Comparison of ENCODE assay signal across 9 cellular contexts in genomic region chr1:23483327-23484252, GRCh38. TPM values are rescaled to one million over a fixed set of nuclear protein-coding genes. Genes with fewer than 3 reads are reported as not detected.
DNase-seq lines count a peak whose midpoint lies in the region; ATAC-seq, FAIRE-seq and TF ChIP-seq lines count a peak whose summit lies in the region.
"Had no signal": no experiment of that assay in that cellular context is flagged by ENCODE, and none has a peak within 500 bp of the region (broad histone marks: within the 10 kb centered on the region; RNA-seq: fewer than 3 reads in every experiment).

Gene ASAP3, minus strand, starts transcription at chr1:23484179. Its CDS starts 46 bp downstream, at chr1:23484133.

- H3K27me3 ChIP-seq in PC-9 (ENCODE audit: insufficient read depth, low read depth) (no peaks in the 10 kb centered on the region), bronchial epithelial cell (ENCODE audit: control insufficient read depth, insufficient read depth, low read length) (no peaks in the 10 kb centered on the region), keratinocyte (ENCODE audit: control insufficient read depth, extremely low read depth, insufficient read depth, low read length) (no peaks in the 10 kb centered on the region)

- DNase-seq in activated CD4-positive, alpha-beta T cell treated with anti-CD3 and anti-CD28 coated beads for 36 hours: no peak
- DNase-seq in activated CD4-positive, alpha-beta T cell treated with anti-CD3 and anti-CD28 coated beads for 1 hour: no peak
- peak in 1 of 2 experiments; percentile 12 for DNase-seq in PC-9
- no peak for DNase-seq in bronchial epithelial cell (ENCODE audit: low read depth)
- no peak for DNase-seq in keratinocyte (ENCODE audit: low read depth, low spot score)
- no peak for DNase-seq in stimulated activated effector memory CD8-positive, alpha-beta T cell treated with anti-CD3 and anti-CD28 coated beads, Interleukin-12 subunit alpha, Interleukin-12 subunit beta, amount 100 ng/mL, for 72 hours (ENCODE audit: low spot score in 2 of 2)
- DNase-seq in germinal center (ENCODE audit: low spot score): no peak
- no peak for DNase-seq in NCI-H226

- dilution Hi-C loops in keratinocyte (cut with MboI; ENCODE audit: extremely low pct_ligation_motif_present, low sequenced_read_pairs): no loop called here

- BruUV-seq in PC-9 (replicated peaks; lab: Mats Ljungman, UMichigan): no TSS peak

- intact Hi-C loops in activated CD4-positive, alpha-beta T cell treated with anti-CD3 and anti-CD28 coated beads for 36 hours (cut with DNase I, micrococcal nuclease): loop anchor here in 1 of 2 experiments (1.0 to 10.0 kb wide), 9 partner anchors 48 to 1029 kb away; partner anchors contain the start of genes E2F2, ELOA, HNRNPR and ID3
- intact Hi-C loops in PC-9 (cut with micrococcal nuclease; ENCODE audit: unreplicated experiment): loop anchor here (5.0 kb wide), 1 partner anchor 44 kb away; no protein-coding TSS in a partner anchor

- peak; percentile 43 for ATAC-seq in activated CD4-positive, alpha-beta T cell treated with anti-CD3 and anti-CD28 coated beads for 36 hours
- peak; percentile 65 for ATAC-seq in stimulated activated effector memory CD8-positive, alpha-beta T cell treated with anti-CD3 and anti-CD28 coated beads, Interleukin-12 subunit alpha, Interleukin-12 subunit beta, amount 100 ng/mL, for 72 hours

- peaks cover 18% of the 10 kb centered on the region for H3K27me3 Mint-ChIP-seq in activated CD4-positive, alpha-beta T cell treated with anti-CD3 and anti-CD28 coated beads for 36 hours

- peaks cover 20% of the 10 kb centered on the region for H3K4me1 Mint-ChIP-seq in activated CD4-positive, alpha-beta T cell treated with anti-CD3 and anti-CD28 coated beads for 36 hours
- peaks cover 22% of the 10 kb centered on the region for H3K4me1 Mint-ChIP-seq in stimulated activated effector memory CD8-positive, alpha-beta T cell treated with anti-CD3 and anti-CD28 coated beads, Interleukin-12 subunit alpha, Interleukin-12 subunit beta, amount 100 ng/mL, for 72 hours

- FAIRE-seq in bronchial epithelial cell (lab: Jason Lieb, UNC) (no peak), keratinocyte (lab: Jason Lieb, UNC) (peak; percentile 34)

- TF ChIP-seq CTCF in PC-9 (conservative IDR thresholded peaks at IDR 0.05): no peak
- peak; percentile 30 for TF ChIP-seq CTCF in bronchial epithelial cell (IDR thresholded peaks at IDR 0.05; ENCODE audit: insufficient read depth, low read length, severe bottlenecking)
- TF ChIP-seq CTCF in keratinocyte (optimal IDR thresholded peaks at IDR 0.05 in 1 of 3, IDR thresholded peaks at IDR 0.05 in 1 of 3, conservative IDR thresholded peaks at IDR 0.05 in 1 of 3; ENCODE audit: extremely low read depth in 1 of 3, insufficient read depth in 2 of 3, low read length in 3 of 3): peak in 1 of 3 experiments; percentile 33

- H3K27ac ChIP-seq in PC-9 (no peak within 1 kb of the TSS), keratinocyte (ENCODE audit: control insufficient read depth, insufficient read depth, low read length) (peak within 1 kb of the TSS; percentile 43)
- H3K27ac ChIP-seq: epithelial cell of prostate had no signal

- CTCF ChIA-PET in activated CD4-positive, alpha-beta T cell treated with anti-CD3 and anti-CD28 coated beads for 36 hours (lab: Charles Lee): interaction anchor here (0.7 to 4.3 kb wide), 4 partner anchors 13 to 296 kb away, joined by 3 to 48 read pairs (median 8); no protein-coding TSS in a partner anchor
- CTCF ChIA-PET in PC-9 (lab: Charles Lee): interaction anchor here (0.6 to 0.7 kb wide), 3 partner anchors 14 to 58 kb away, joined by 3 to 5 read pairs (median 4); no protein-coding TSS in a partner anchor

- peak within 1 kb of the TSS; percentile 33 for H3K27ac Mint-ChIP-seq in activated CD4-positive, alpha-beta T cell treated with anti-CD3 and anti-CD28 coated beads for 36 hours
- H3K27ac Mint-ChIP-seq in stimulated activated effector memory CD8-positive, alpha-beta T cell treated with anti-CD3 and anti-CD28 coated beads, Interleukin-12 subunit alpha, Interleukin-12 subunit beta, amount 100 ng/mL, for 72 hours: no peak within 1 kb of the TSS

- peak within 1 kb of the TSS; percentile 54 for H3K9ac ChIP-seq in keratinocyte (ENCODE audit: control insufficient read depth, extremely low read depth, insufficient read depth, low read length)

- H3K9me3 ChIP-seq in PC-9 (ENCODE audit: insufficient read depth, low read depth) (no peaks in the 10 kb centered on the region), keratinocyte (ENCODE audit: control insufficient read depth, low read depth, low read length) (no peaks in the 10 kb centered on the region)

- H3K4me3 Mint-ChIP-seq in activated CD4-positive, alpha-beta T cell treated with anti-CD3 and anti-CD28 coated beads for 36 hours: peak within 1 kb of the TSS; percentile 79
- H3K4me3 Mint-ChIP-seq in stimulated activated effector memory CD8-positive, alpha-beta T cell treated with anti-CD3 and anti-CD28 coated beads, Interleukin-12 subunit alpha, Interleukin-12 subunit beta, amount 100 ng/mL, for 72 hours: peak within 1 kb of the TSS; percentile 75

- H3K4me3 ChIP-seq in PC-9: peak within 1 kb of the TSS; percentile 61
- H3K4me3 ChIP-seq in bronchial epithelial cell (ENCODE audit: low read depth, low read length): peak within 1 kb of the TSS; percentile 55
- H3K4me3 ChIP-seq in keratinocyte (ENCODE audit: control insufficient read depth in 2 of 3, extremely low read depth in 1 of 3, insufficient read depth in 2 of 3, low read depth in 1 of 3, low read length in 3 of 3): peak within 1 kb of the TSS; percentile 55 to 76 (median 68)

- H3K9me3 Mint-ChIP-seq in activated CD4-positive, alpha-beta T cell treated with anti-CD3 and anti-CD28 coated beads for 36 hours (ENCODE audit: low read depth): no peaks in the 10 kb centered on the region
- H3K9me3 Mint-ChIP-seq in stimulated activated effector memory CD8-positive, alpha-beta T cell treated with anti-CD3 and anti-CD28 coated beads, Interleukin-12 subunit alpha, Interleukin-12 subunit beta, amount 100 ng/mL, for 72 hours: no peaks in the 10 kb centered on the region

- H3K4me2 ChIP-seq in PC-9: peak within 1 kb of the TSS; percentile 72
- H3K4me2 ChIP-seq in keratinocyte (ENCODE audit: control insufficient read depth, extremely low read depth, insufficient read depth, low read depth, low read length): peak within 1 kb of the TSS; percentile 73

- peaks cover 14% of the 10 kb centered on the region; the same call in 1 of the 2 replicates for H3F3A ChIP-seq in PC-9 (ENCODE audit: insufficient read depth, low read depth)

- H3K4me1 ChIP-seq in PC-9 (replicated peaks; ENCODE audit: insufficient read depth) (peaks cover 18% of the 10 kb centered on the region), keratinocyte (ENCODE audit: control insufficient read depth, extremely low read depth, insufficient read depth, low read length) (peaks cover 3% of the 10 kb centered on the region)

- H3K36me3 Mint-ChIP-seq in activated CD4-positive, alpha-beta T cell treated with anti-CD3 and anti-CD28 coated beads for 36 hours (ENCODE audit: low read depth): no peaks in the 10 kb centered on the region
- no peaks in the 10 kb centered on the region for H3K36me3 Mint-ChIP-seq in stimulated activated effector memory CD8-positive, alpha-beta T cell treated with anti-CD3 and anti-CD28 coated beads, Interleukin-12 subunit alpha, Interleukin-12 subunit beta, amount 100 ng/mL, for 72 hours

- H4K20me1 ChIP-seq in PC-9 (ENCODE audit: insufficient read depth) (no peaks in the 10 kb centered on the region), keratinocyte (ENCODE audit: control insufficient read depth, extremely low read depth, insufficient read depth, low read length) (no peaks in the 10 kb centered on the region)

- peak within 1 kb of the TSS; percentile 74 for H2AFZ ChIP-seq in PC-9
- peak within 1 kb of the TSS; percentile 76 for H2AFZ ChIP-seq in keratinocyte (ENCODE audit: control insufficient read depth, low read length)

- no peaks in the 10 kb centered on the region for H3K9me1 ChIP-seq in keratinocyte (ENCODE audit: control insufficient read depth, extremely low read depth, insufficient read depth, low read length)

- H3K9me2 ChIP-seq in PC-9 (ENCODE audit: insufficient read depth): no peaks in the 10 kb centered on the region

- H3K79me2 ChIP-seq in PC-9 (ENCODE audit: low read depth) (no peaks in the 10 kb centered on the region), keratinocyte (ENCODE audit: control insufficient read depth, insufficient read depth, low read length) (no peaks in the 10 kb centered on the region)

- H3K36me3 ChIP-seq in PC-9 (ENCODE audit: low read depth) (no peaks in the 10 kb centered on the region), bronchial epithelial cell (ENCODE audit: control insufficient read depth, insufficient read depth, low read length) (no peaks in the 10 kb centered on the region), keratinocyte (ENCODE audit: control insufficient read depth in 2 of 2, extremely low read depth in 1 of 2, insufficient read depth in 2 of 2, low read length in 2 of 2) (no peaks in the 10 kb centered on the region)

- POLR2A ChIA-PET in activated CD4-positive, alpha-beta T cell treated with anti-CD3 and anti-CD28 coated beads for 36 hours (lab: Charles Lee): interaction anchor here (0.5 to 0.8 kb wide), 4 partner anchors 18 to 338 kb away, joined by 3 to 4 read pairs (median 4); partner anchors contain the start of gene RPL11
- POLR2A ChIA-PET in PC-9 (lab: Charles Lee; ENCODE audit: unreplicated experiment): interaction anchor here (0.7 kb wide), 1 partner anchor 94 kb away, joined by 10 read pairs; no protein-coding TSS in a partner anchor

RNA-seq across cellular contexts. Expression of gene ASAP3, which starts in this region (rescaled TPM):
- total RNA-seq in activated CD4-positive, alpha-beta T cell treated with anti-CD3 and anti-CD28 coated beads for 36 hours: under 1 TPM; 0.37 to 0.57 TPM
- total RNA-seq in PC-9 (2021) (17.6 and 24.1 TPM in 2 replicates), bronchial epithelial cell (1.8 and 21.4 TPM in 2 replicates)
- polyA plus RNA-seq in keratinocyte: 6.4 to 22.6 TPM (median 11.4 TPM) in 3 replicates
- 8.4 TPM for polyA plus RNA-seq in keratinocyte (2011; ENCODE audit: low read depth)
- 10.0 and 12.4 TPM in 2 replicates for polyA plus RNA-seq in keratinocyte (2011; cell fraction: cytosol; rRNA removed)
- 33.9 and 45.9 TPM in 2 replicates for polyA plus RNA-seq in keratinocyte (2011; cell fraction: nucleus; rRNA removed)
- 5.5 and 12.4 TPM in 2 replicates for polyA plus RNA-seq in keratinocyte (2012; ENCODE audit: low replicate concordance)
- polyA minus RNA-seq in keratinocyte: 13.2 to 30.3 TPM (median 17.2 TPM) in 3 replicates
- 21.9 TPM for polyA minus RNA-seq in keratinocyte (2011; cell fraction: cytosol; rRNA and poly(A)+ RNA removed)
- polyA minus RNA-seq in keratinocyte (2011; cell fraction: nucleus; rRNA and poly(A)+ RNA removed): 17.9 and 20.0 TPM in 2 replicates

Comparison
In these comparisons a context has a peak if more than half of its experiments do, and no peak if none do; other contexts are left out.
1. Peak in ATAC-seq in activated CD4-positive, alpha-beta T cell treated with anti-CD3 and anti-CD28 coated beads for 36 hours; RNA of the gene not detected or under 1 TPM.